Comparison of ENCODE assay signal across 13 cellular contexts in the genomic region with DNA sequence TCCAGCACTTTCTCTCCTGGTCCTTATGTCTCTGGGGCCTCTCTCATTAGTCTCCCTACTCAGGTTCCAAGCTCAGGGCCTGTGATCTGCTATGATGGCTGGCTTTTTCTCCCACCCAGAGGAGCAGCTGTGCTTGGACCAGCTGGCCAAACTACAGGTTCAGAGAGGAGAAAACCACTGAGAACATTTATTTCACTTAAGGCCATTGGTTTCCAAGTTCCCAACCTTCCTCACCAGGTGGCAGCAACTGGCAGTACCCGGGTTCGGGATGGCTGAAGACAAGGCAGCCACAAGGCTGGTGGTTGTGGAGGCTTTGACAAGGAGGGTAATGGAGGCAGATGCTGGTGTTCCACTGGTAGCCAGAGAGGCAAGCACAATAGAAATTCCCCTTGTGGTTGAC. TPM values are rescaled to one million over a fixed set of nuclear protein-coding genes. Genes with fewer than 3 reads are reported as not detected.
DNase-seq lines count a peak whose midpoint lies in the region; ATAC-seq, FAIRE-seq and TF ChIP-seq lines count a peak whose summit lies in the region.
"Had no signal": no experiment of that assay in that cellular context is flagged by ENCODE, and none has a peak within 500 bp of the region (broad histone marks: within the 10 kb centered on the region; RNA-seq: fewer than 3 reads in every experiment).

No MANE protein-coding gene starts in this region.

- peak; percentile 6 for DNase-seq in DMS114 treated with DMSO at 0.1 percent for 48 hours (lab: John Stamatoyannopoulos, UW; ENCODE audit: unreplicated experiment)
- DNase-seq in HTR-8/SVneo (ENCODE audit: insufficient read length, low spot score): peak; percentile 25
- peak; percentile 54 for DNase-seq in SK-N-SH
- DNase-seq in left kidney (ENCODE audit: low read depth, low spot score): peak; percentile 62
- no peak for DNase-seq in putamen (ENCODE audit: low spot score)
- DNase-seq in DMS79 treated with DMSO at 0.1 percent for 48 hours (lab: John Stamatoyannopoulos, UW): no peak
- DNase-seq: caudate nucleus, hypothalamus, Peyer's patch had no signal

- no peak overlapping the region for H3K9ac ChIP-seq in SK-N-SH

- CTCF ChIA-PET in SK-N-SH (lab: Yijun Ruan, JAX): interaction anchor here (0.7 to 7.2 kb wide), 15 partner anchors 9 to 290 kb away, joined by 3 to 68 read pairs (median 3); no protein-coding TSS in a partner anchor

- TF ChIP-seq EP300 in SK-N-SH (IDR thresholded peaks at IDR 0.05; ENCODE audit: borderline replicate concordance in 1 of 2, low read depth in 1 of 2, low read length in 1 of 2): no peak

- peaks cover 10% of the 10 kb centered on the region; the same call in 1 of the 2 replicates for H3K27me3 ChIP-seq in SK-N-SH (ENCODE audit: insufficient read depth)
- H3K27me3 ChIP-seq: neutrophil, Peyer's patch had no signal

- H3F3A ChIP-seq in SK-N-SH (replicated peaks; ENCODE audit: insufficient read depth): no peaks in the 10 kb centered on the region

- FAIRE-seq in HTR-8/SVneo (lab: Jason Lieb, UNC): peak; percentile 23
- FAIRE-seq: GM12891 had no signal

- H3K79me2 ChIP-seq in SK-N-SH (ENCODE audit: insufficient read depth): no peaks in the 10 kb centered on the region

- H3K4me2 ChIP-seq in SK-N-SH: no peak overlapping the region

- H4K20me1 ChIP-seq in SK-N-SH (ENCODE audit: insufficient read depth): no peaks in the 10 kb centered on the region

- H3K9me3 ChIP-seq in SK-N-SH: no peaks in the 10 kb centered on the region
- H3K9me3 ChIP-seq: neutrophil, Peyer's patch had no signal

- 56% methylated on average over 2 of the region's 2 CpGs for WGBS in SK-N-SH (ENCODE audit: low lambda C conversion rate)

- no peaks in the 10 kb centered on the region for H3K9me2 ChIP-seq in SK-N-SH

- peak; percentile 39 for TF ChIP-seq CTCF in SK-N-SH (IDR thresholded peaks at IDR 0.05)

- no peak overlapping the region for H3K27ac ChIP-seq in SK-N-SH (ENCODE audit: low read depth in 2 of 2, low read length in 1 of 2)
- H3K27ac ChIP-seq: neutrophil, Peyer's patch had no signal

- POLR2A ChIA-PET in SK-N-SH (lab: Yijun Ruan, JAX): no interaction called here

- no peak overlapping the region for H3K4me3 ChIP-seq in SK-N-SH (ENCODE audit: low read depth in 2 of 2, low read length in 1 of 2)
- H3K4me3 ChIP-seq: Peyer's patch had no signal

- no peaks in the 10 kb centered on the region for H3K36me3 ChIP-seq in SK-N-SH (replicated peaks in 1 of 2; ENCODE audit: control insufficient read depth in 1 of 2, insufficient read depth in 2 of 2, low read length in 1 of 2)
- H3K36me3 ChIP-seq: neutrophil, Peyer's patch had no signal

- peak; percentile 51 for TF ChIP-seq RAD21 in SK-N-SH (IDR thresholded peaks at IDR 0.05; ENCODE audit: low read length)

- ATAC-seq in GM18511 (IDR thresholded peaks at IDR 0.05; ENCODE audit: unreplicated experiment) (no peak), GM19397 (IDR thresholded peaks at IDR 0.05; ENCODE audit: unreplicated experiment) (no peak)

- H2AFZ ChIP-seq in SK-N-SH (ENCODE audit: low read depth): no peak overlapping the region

- H3K4me1 ChIP-seq in SK-N-SH (ENCODE audit: control insufficient read depth in 1 of 2, insufficient read depth in 2 of 2, low read depth in 1 of 2, low read length in 1 of 2): peaks cover 0 to 5% of the 10 kb centered on the region in 2 experiments; a peak in 1 of 4 replicates
- H3K4me1 ChIP-seq: Peyer's patch had no signal

TF ChIP-seq in SK-N-SH, 30 proteins besides CTCF, POLR2A, EP300 and RAD21:
- TF ChIP-seq SMC3 (IDR thresholded peaks at IDR 0.05; ENCODE audit: low read depth, low read length): peak; percentile 53
- no peak for TF ChIP-seq MAX (IDR thresholded peaks at IDR 0.05; ENCODE audit: low read depth)

RNA-seq across cellular contexts. Expression of gene SELENOI, which starts 29.9 kb away (rescaled TPM):
- polyA plus RNA-seq in SK-N-SH (2012; rRNA removed): 4.4 and 6.2 TPM in 2 replicates
- polyA plus RNA-seq in SK-N-SH (2012; cell fraction: cytosol; rRNA removed): 6.4 and 6.6 TPM in 2 replicates
- 5.9 and 8.4 TPM in 2 replicates for polyA plus RNA-seq in SK-N-SH (2012; cell fraction: nucleus; rRNA removed)

RNA-seq across cellular contexts. Expression of gene ADGRF3, which starts 30.5 kb away (rescaled TPM):
- polyA plus RNA-seq in SK-N-SH (2012; rRNA removed): 0.10 and 0.31 TPM in 2 replicates
- 0.03 and 0.04 TPM in 2 replicates for polyA plus RNA-seq in SK-N-SH (2012; cell fraction: cytosol; rRNA removed)
- polyA plus RNA-seq in SK-N-SH (2012; cell fraction: nucleus; rRNA removed): 0.69 and 1.8 TPM in 2 replicates

Comparison
In these comparisons a context has a peak if more than half of its experiments do, and no peak if none do; other contexts are left out.
1. DNase-seq: peak in DMS114 treated with DMSO at 0.1 percent for 48 hours (single experiment), HTR-8/SVneo (single experiment), SK-N-SH (single experiment) and left kidney (single experiment); none in putamen (single experiment) and DMS79 treated with DMSO at 0.1 percent for 48 hours (single experiment).